1 cellular context compared by ENCODE assay signal in the genomic region with DNA sequence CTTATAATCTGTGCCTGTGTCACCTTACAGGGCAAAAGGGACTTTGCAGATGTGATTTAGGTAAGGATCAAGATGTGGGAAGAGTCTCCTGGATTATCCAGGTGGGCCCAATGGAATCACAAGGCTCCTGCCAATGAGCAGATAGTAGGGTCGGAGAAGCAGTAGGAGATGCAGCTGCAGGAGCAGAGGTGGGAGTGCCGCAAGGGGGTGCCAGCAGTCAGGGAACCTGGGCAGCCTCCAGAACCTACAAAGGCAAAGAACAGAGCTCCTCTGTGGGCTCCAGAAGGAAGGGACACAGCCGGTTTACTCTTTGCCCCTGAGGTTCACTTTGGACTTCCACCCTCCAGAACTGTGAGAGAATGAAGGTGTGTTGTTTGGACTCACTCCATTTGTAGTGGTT.
TF ChIP-seq lines count a peak whose summit lies in the region.

No MANE protein-coding gene starts in this region.

TF ChIP-seq in GM23338, 12 proteins besides CTCF, POLR2A, EP300 and RAD21 (continued from another document):
- TF ChIP-seq, protein P1, sequence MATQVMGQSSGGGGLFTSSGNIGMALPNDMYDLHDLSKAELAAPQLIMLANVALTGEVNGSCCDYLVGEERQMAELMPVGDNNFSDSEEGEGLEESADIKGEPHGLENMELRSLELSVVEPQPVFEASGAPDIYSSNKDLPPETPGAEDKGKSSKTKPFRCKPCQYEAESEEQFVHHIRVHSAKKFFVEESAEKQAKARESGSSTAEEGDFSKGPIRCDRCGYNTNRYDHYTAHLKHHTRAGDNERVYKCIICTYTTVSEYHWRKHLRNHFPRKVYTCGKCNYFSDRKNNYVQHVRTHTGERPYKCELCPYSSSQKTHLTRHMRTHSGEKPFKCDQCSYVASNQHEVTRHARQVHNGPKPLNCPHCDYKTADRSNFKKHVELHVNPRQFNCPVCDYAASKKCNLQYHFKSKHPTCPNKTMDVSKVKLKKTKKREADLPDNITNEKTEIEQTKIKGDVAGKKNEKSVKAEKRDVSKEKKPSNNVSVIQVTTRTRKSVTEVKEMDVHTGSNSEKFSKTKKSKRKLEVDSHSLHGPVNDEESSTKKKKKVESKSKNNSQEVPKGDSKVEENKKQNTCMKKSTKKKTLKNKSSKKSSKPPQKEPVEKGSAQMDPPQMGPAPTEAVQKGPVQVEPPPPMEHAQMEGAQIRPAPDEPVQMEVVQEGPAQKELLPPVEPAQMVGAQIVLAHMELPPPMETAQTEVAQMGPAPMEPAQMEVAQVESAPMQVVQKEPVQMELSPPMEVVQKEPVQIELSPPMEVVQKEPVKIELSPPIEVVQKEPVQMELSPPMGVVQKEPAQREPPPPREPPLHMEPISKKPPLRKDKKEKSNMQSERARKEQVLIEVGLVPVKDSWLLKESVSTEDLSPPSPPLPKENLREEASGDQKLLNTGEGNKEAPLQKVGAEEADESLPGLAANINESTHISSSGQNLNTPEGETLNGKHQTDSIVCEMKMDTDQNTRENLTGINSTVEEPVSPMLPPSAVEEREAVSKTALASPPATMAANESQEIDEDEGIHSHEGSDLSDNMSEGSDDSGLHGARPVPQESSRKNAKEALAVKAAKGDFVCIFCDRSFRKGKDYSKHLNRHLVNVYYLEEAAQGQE (IDR thresholded peaks at IDR 0.05; ENCODE audit: unreplicated experiment), result no peak
- no peak for TF ChIP-seq JUNB (IDR thresholded peaks at IDR 0.05; ENCODE audit: unreplicated experiment)
- no peak for TF ChIP-seq CREB1 (CRISPR knock-in tag; IDR thresholded peaks at IDR 0.05; ENCODE audit: low read depth)
- TF ChIP-seq POLR2AphosphoS5 (IDR thresholded peaks at IDR 0.05; ENCODE audit: low read depth), result no peak
- TF ChIP-seq ZNF114 (CRISPR knock-in tag; IDR thresholded peaks at IDR 0.05), result no peak
- TF ChIP-seq EZH2phosphoT487 (IDR thresholded peaks at IDR 0.05; ENCODE audit: unreplicated experiment), result no peak
- TF ChIP-seq, protein P2, sequence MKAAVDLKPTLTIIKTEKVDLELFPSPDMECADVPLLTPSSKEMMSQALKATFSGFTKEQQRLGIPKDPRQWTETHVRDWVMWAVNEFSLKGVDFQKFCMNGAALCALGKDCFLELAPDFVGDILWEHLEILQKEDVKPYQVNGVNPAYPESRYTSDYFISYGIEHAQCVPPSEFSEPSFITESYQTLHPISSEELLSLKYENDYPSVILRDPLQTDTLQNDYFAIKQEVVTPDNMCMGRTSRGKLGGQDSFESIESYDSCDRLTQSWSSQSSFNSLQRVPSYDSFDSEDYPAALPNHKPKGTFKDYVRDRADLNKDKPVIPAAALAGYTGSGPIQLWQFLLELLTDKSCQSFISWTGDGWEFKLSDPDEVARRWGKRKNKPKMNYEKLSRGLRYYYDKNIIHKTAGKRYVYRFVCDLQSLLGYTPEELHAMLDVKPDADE (IDR thresholded peaks at IDR 0.05), result no peak
